In genomic region chr18:45449761-45450227, GRCh38 we compare ENCODE assay signal across 10 cellular contexts.
DNase-seq lines count a peak whose midpoint lies in the region; ATAC-seq, FAIRE-seq and TF ChIP-seq lines count a peak whose summit lies in the region.
"Had no signal": no experiment of that assay in that cellular context is flagged by ENCODE, and none has a peak within 500 bp of the region (broad histone marks: within the 10 kb centered on the region; RNA-seq: fewer than 3 reads in every experiment).

No MANE protein-coding gene starts in this region.

- H3K27me3 ChIP-seq in ovary, result no peaks in the 10 kb centered on the region

- peaks cover 8% of the 10 kb centered on the region for H3K4me1 ChIP-seq in ovary (ENCODE audit: insufficient read depth)

- DNase-seq in Ammon's horn (ENCODE audit: low spot score), result peak; percentile 68
- DNase-seq in NCI-H69 (lab: John Stamatoyannopoulos, UW), result peak; percentile 87
- peak; percentile 12 to 64 for DNase-seq in foreskin fibroblast
- peak; percentile 25 to 64 (median 43) for DNase-seq in ovary
- no peak for DNase-seq in HTR-8/SVneo (ENCODE audit: insufficient read length, low spot score)
- no peak for DNase-seq in GM10266 (ENCODE audit: extremely low spot score)
- no peak for DNase-seq in GM19238 (ENCODE audit: insufficient read length, low spot score)
- DNase-seq: Caco-2, NCI-H1436 had no signal

- WGBS in ovary, 3 donors, result 5 to 10% (median 8%) methylated on average over 6 of the region's 6 CpGs

- no peak overlapping the region for H3K4me3 ChIP-seq in foreskin fibroblast (ENCODE audit: low read depth in 1 of 2, low read length in 2 of 2)
- no peak overlapping the region for H3K4me3 ChIP-seq in ovary

- no peak for TF ChIP-seq EP300 in ovary (IDR thresholded peaks at IDR 0.05)

- TF ChIP-seq POLR2A in ovary (IDR thresholded peaks at IDR 0.05), result no peak

- no peak overlapping the region for H3K27ac ChIP-seq in ovary

- intact Hi-C loops in ovary (cut with DNase I), result loop anchor here in 1 of 4 donors (10.0 kb wide), 1 partner anchor 2005 kb away; no protein-coding TSS in a partner anchor

- H3K9me3 ChIP-seq in ovary, result no peaks in the 10 kb centered on the region
- H3K9me3 ChIP-seq: Caco-2 had no signal

- no peak for TF ChIP-seq CTCF in foreskin fibroblast (IDR thresholded peaks at IDR 0.05; ENCODE audit: low read depth, low read length)
- TF ChIP-seq CTCF in ovary (IDR thresholded peaks at IDR 0.05), result no peak
- no peak for TF ChIP-seq CTCF in GM10266 (IDR thresholded peaks at IDR 0.05; ENCODE audit: control insufficient read depth, insufficient read depth, low read depth, missing control alignments)

- FAIRE-seq in HTR-8/SVneo (lab: Jason Lieb, UNC), result no peak

- no peaks in the 10 kb centered on the region for H3K36me3 ChIP-seq in ovary

- no peak for ATAC-seq in GM21529 (IDR thresholded peaks at IDR 0.05; ENCODE audit: unreplicated experiment)

Comparison
In these comparisons a context has a peak if more than half of its experiments do, and no peak if none do; other contexts are left out.
1. DNase-seq: peak in Ammon's horn (single experiment), NCI-H69 (single experiment), foreskin fibroblast (2 of 2) and ovary (5 of 5); none in HTR-8/SVneo (single experiment), GM10266 (single experiment) and GM19238 (single experiment).